ENCODE assay signal across 31 cellular contexts in genomic region chr13:97282705-97283104, GRCh38.
DNase-seq lines count a peak whose midpoint lies in the region; ATAC-seq and TF ChIP-seq lines count a peak whose summit lies in the region.
"Had no signal": no experiment of that assay in that cellular context is flagged by ENCODE, and none has a peak within 500 bp of the region (broad histone marks: within the 10 kb centered on the region; RNA-seq: fewer than 3 reads in every experiment).

No MANE protein-coding gene starts in this region.

- peaks cover 57% of the 10 kb centered on the region for H3K4me1 Mint-ChIP-seq in MCF 10A (ENCODE audit: insufficient read depth, unreplicated experiment)
- peaks cover 38 to 63% (median 52%) of the 10 kb centered on the region in 4 donors for H3K4me1 Mint-ChIP-seq in CD4-positive, alpha-beta memory T cell
- H3K4me1 Mint-ChIP-seq: endodermal cell had no signal

- H4K20me1 ChIP-seq in BLaER1, result peaks cover 89% of the 10 kb centered on the region

- H3K4me1 ChIP-seq in BLaER1 (peaks cover 10% of the 10 kb centered on the region), muscle layer of colon (ENCODE audit: insufficient read depth, low read length) (peaks cover 72% of the 10 kb centered on the region)
- peaks cover 13% of the 10 kb centered on the region for H3K4me1 ChIP-seq in CD4-positive, alpha-beta memory T cell (ENCODE audit: insufficient read depth, low read length)

- H3K27ac ChIP-seq in BLaER1 (no peak overlapping the region), muscle layer of colon (ENCODE audit: low read depth, low read length) (peak overlapping the region; percentile 49)
- H3K27ac ChIP-seq in CD4-positive, alpha-beta memory T cell (ENCODE audit: low read depth, low read length), result no peak overlapping the region
- H3K27ac ChIP-seq: left lung, Peyer's patch, SJCRH30 had no signal

- no peak overlapping the region for H3K4me3 Mint-ChIP-seq in MCF 10A (ENCODE audit: unreplicated experiment)
- no peak overlapping the region for H3K4me3 Mint-ChIP-seq in CD4-positive, alpha-beta memory T cell
- H3K4me3 Mint-ChIP-seq: activated CD4-positive, alpha-beta memory T cell treated with anti-CD3 and anti-CD28 coated beads, Interleukin-2, amount 10 ng/mL, durations not matched to agents 7 days and 5 days; activated naive CD4-positive, alpha-beta T cell treated with anti-CD3 and anti-CD28 coated beads, Interleukin-2, amount 50 U/mL, for 24 hours; endodermal cell; immature natural killer cell; mesothelial cell of epicardium; stimulated activated naive CD8-positive, alpha-beta T cell treated with anti-CD3 and anti-CD28 coated beads, Interleukin-15, Interleukin-2, amounts not matched to agents 100 ng/mL and 50 ng/mL, for 24 hours; T-helper 1 cell treated with Interleukin-12 subunit alpha and Interleukin-12 subunit beta and Interleukin-4 antibody, amounts not matched to agents 30 μg/mL and 1 μg/mL, for 36 hours had no signal

- H3K27me3 ChIP-seq in BLaER1 (no peaks in the 10 kb centered on the region), muscle layer of colon (ENCODE audit: control insufficient read depth in 1 of 2, insufficient read depth in 2 of 2, low read length in 2 of 2) (no peaks in the 10 kb centered on the region)
- no peaks in the 10 kb centered on the region for H3K27me3 ChIP-seq in CD4-positive, alpha-beta memory T cell (ENCODE audit: insufficient read depth, low read length)
- H3K27me3 ChIP-seq: left lung, Peyer's patch, SJCRH30, tibial artery had no signal

- no peaks in the 10 kb centered on the region for H3K9me3 ChIP-seq in BLaER1
- no peaks in the 10 kb centered on the region for H3K9me3 ChIP-seq in muscle layer of colon (ENCODE audit: low read length)
- no peaks in the 10 kb centered on the region for H3K9me3 ChIP-seq in CD4-positive, alpha-beta memory T cell (ENCODE audit: control insufficient read depth in 1 of 2, low read length in 2 of 2)
- H3K9me3 ChIP-seq: A549, left lung, Peyer's patch, tibial artery had no signal

- H3K9me3 Mint-ChIP-seq in MCF 10A (ENCODE audit: unreplicated experiment), result no peaks in the 10 kb centered on the region
- H3K9me3 Mint-ChIP-seq in CD4-positive, alpha-beta memory T cell, result no peaks in the 10 kb centered on the region
- H3K9me3 Mint-ChIP-seq: activated CD4-positive, alpha-beta memory T cell treated with anti-CD3 and anti-CD28 coated beads, Interleukin-2, amount 10 ng/mL, durations not matched to agents 7 days and 5 days; activated naive CD4-positive, alpha-beta T cell treated with anti-CD3 and anti-CD28 coated beads, Interleukin-2, amount 50 U/mL, for 24 hours; activated T-helper 2 cell treated with anti-CD3 and anti-CD28 coated beads, Interferon-gamma antibody, Interleukin-2, Interleukin-4, amounts not matched to agents 10 μg/mL and 5 μg/mL and 100 μg/mL, durations not matched to agents 14 hours and 24 hours and 36 hours; endodermal cell; immature natural killer cell; mesothelial cell of epicardium; naive thymus-derived CD8-positive, alpha-beta T cell; stimulated activated naive CD8-positive, alpha-beta T cell treated with anti-CD3 and anti-CD28 coated beads, Interleukin-15, Interleukin-2, amounts not matched to agents 100 ng/mL and 50 ng/mL, for 24 hours; T-helper 1 cell treated with Interleukin-12 subunit alpha and Interleukin-12 subunit beta and Interleukin-4 antibody, amounts not matched to agents 30 μg/mL and 1 μg/mL, for 36 hours had no signal

- intact Hi-C loops in MCF 10A (cut with micrococcal nuclease), result no loop called here
- intact Hi-C loops in CD4-positive, alpha-beta memory T cell (cut with micrococcal nuclease), result no loop called here

- TF ChIP-seq CTCF in MCF 10A (IDR thresholded peaks at IDR 0.05; ENCODE audit: unreplicated experiment), result no peak

- CTCF ChIA-PET in MCF 10A (lab: Yijun Ruan, JAX), result interaction anchor here (0.6 to 3.7 kb wide), 2 partner anchors 27 to 1191 kb away, joined by 4 to 17 read pairs; no protein-coding TSS in a partner anchor
- CTCF ChIA-PET in CD4-positive, alpha-beta memory T cell (lab: Charles Lee; ENCODE audit: partially characterized antibody), result no interaction called here

- no peaks in the 10 kb centered on the region for H3K27me3 Mint-ChIP-seq in MCF 10A (ENCODE audit: insufficient read depth, unreplicated experiment)
- H3K27me3 Mint-ChIP-seq in CD4-positive, alpha-beta memory T cell, result no peaks in the 10 kb centered on the region
- H3K27me3 Mint-ChIP-seq: activated CD4-positive, alpha-beta memory T cell treated with anti-CD3 and anti-CD28 coated beads, Interleukin-2, amount 10 ng/mL, durations not matched to agents 7 days and 5 days; activated naive CD4-positive, alpha-beta T cell treated with anti-CD3 and anti-CD28 coated beads, Interleukin-2, amount 50 U/mL, for 24 hours; naive thymus-derived CD8-positive, alpha-beta T cell; stimulated activated naive CD8-positive, alpha-beta T cell treated with anti-CD3 and anti-CD28 coated beads, Interleukin-15, Interleukin-2, amounts not matched to agents 100 ng/mL and 50 ng/mL, for 24 hours had no signal

- BruUV-seq in MCF 10A (replicated peaks; lab: Mats Ljungman, UMichigan), result no TSS peak

- POLR2A ChIA-PET in MCF 10A (lab: Yijun Ruan, JAX), result interaction anchor here (0.6 to 8.9 kb wide), 6 partner anchors 14 to 157 kb away, joined by 3 to 268 read pairs (median 11); partner anchors contain the start of gene MBNL2
- POLR2A ChIA-PET in CD4-positive, alpha-beta memory T cell (lab: Charles Lee; ENCODE audit: partially characterized antibody), result no interaction called here

- peaks cover 6% of the 10 kb centered on the region for H3K36me3 Mint-ChIP-seq in MCF 10A (ENCODE audit: insufficient read depth, unreplicated experiment)
- peaks cover 13 to 27% of the 10 kb centered on the region in 2 donors for H3K36me3 Mint-ChIP-seq in CD4-positive, alpha-beta memory T cell

- 0 out of 2 replicates have a peak overlapping the region, but pooled peaks have one; percentile 12 for H3K4me2 ChIP-seq in BLaER1
- H3K4me2 ChIP-seq: A549 had no signal

- H3K27ac Mint-ChIP-seq in MCF 10A (ENCODE audit: low read depth, unreplicated experiment), result peak overlapping the region; percentile 35
- H3K27ac Mint-ChIP-seq in CD4-positive, alpha-beta memory T cell, result peak overlapping the region in 3 of 7 donors; percentile 22 to 60 (median 38)
- H3K27ac Mint-ChIP-seq: activated CD4-positive, alpha-beta memory T cell treated with anti-CD3 and anti-CD28 coated beads, Interleukin-2, amount 10 ng/mL, durations not matched to agents 7 days and 5 days; activated naive CD4-positive, alpha-beta T cell treated with anti-CD3 and anti-CD28 coated beads, Interleukin-2, amount 50 U/mL, for 24 hours; activated T-helper 2 cell treated with anti-CD3 and anti-CD28 coated beads, Interferon-gamma antibody, Interleukin-2, Interleukin-4, amounts not matched to agents 10 μg/mL and 5 μg/mL and 100 μg/mL, durations not matched to agents 14 hours and 24 hours and 36 hours; endodermal cell; mesothelial cell of epicardium; stimulated activated naive CD8-positive, alpha-beta T cell treated with anti-CD3 and anti-CD28 coated beads, Interleukin-15, Interleukin-2, amounts not matched to agents 100 ng/mL and 50 ng/mL, for 24 hours; T-helper 1 cell treated with Interleukin-12 subunit alpha and Interleukin-12 subunit beta and Interleukin-4 antibody, amounts not matched to agents 30 μg/mL and 1 μg/mL, for 36 hours had no signal

- H3K4me3 ChIP-seq in BLaER1 (no peak overlapping the region), muscle layer of colon (ENCODE audit: low read depth in 1 of 2, low read length in 2 of 2) (no peak overlapping the region)
- H3K4me3 ChIP-seq in CD4-positive, alpha-beta memory T cell (ENCODE audit: low read length in 2 of 2), result no peak overlapping the region
- H3K4me3 ChIP-seq: A549, left lung, Peyer's patch, SJCRH30, skin epidermis, tibial artery had no signal

- DNase-seq in HT1080 (ENCODE audit: low read depth) (peak; percentile 74), MCF 10A (ENCODE audit: unreplicated experiment) (no peak), GF-D8 (lab: John Stamatoyannopoulos, UW) (no peak), NCI-H128 (lab: John Stamatoyannopoulos, UW; ENCODE audit: unreplicated experiment) (no peak)
- DNase-seq in CD4-positive, alpha-beta memory T cell, result no peak
- DNase-seq: activated CD4-positive, alpha-beta memory T cell treated with anti-CD3 and anti-CD28 coated beads, Interleukin-2, amount 10 ng/mL, durations not matched to agents 7 days and 5 days; activated CD4-positive, alpha-beta T cell treated with anti-CD3 and anti-CD28 coated beads for 1 hour; activated CD8-positive, alpha-beta memory T cell treated with anti-CD3 and anti-CD28 coated beads, Interleukin-2, amount 50 U/mL, for 48 hours; endodermal cell; hippocampal formation; immature natural killer cell; Kasumi-1; left lung; naive thymus-derived CD8-positive, alpha-beta T cell; NCI-H1694; NCI-H2227 treated with DMSO at 0.1 percent for 48 hours; NCI-H69; Peyer's patch; SJCRH30; tibial artery had no signal

- H3K36me3 ChIP-seq in BLaER1 (0 out of 2 replicates have a peak, but pooled peaks cover 11% of the 10 kb centered on the region), muscle layer of colon (ENCODE audit: insufficient read depth, low read length) (no peaks in the 10 kb centered on the region)
- no peaks in the 10 kb centered on the region for H3K36me3 ChIP-seq in CD4-positive, alpha-beta memory T cell (ENCODE audit: insufficient read depth, low read length)
- H3K36me3 ChIP-seq: left lung, Peyer's patch, tibial artery had no signal

- no peak overlapping the region for H3K9ac ChIP-seq in BLaER1
- H3K9ac ChIP-seq in muscle layer of colon (ENCODE audit: low read length), result no peak overlapping the region

- ATAC-seq in GM19455 (IDR thresholded peaks at IDR 0.05; ENCODE audit: unreplicated experiment), result no peak
- ATAC-seq: A549; HepG2; left lung; naive thymus-derived CD8-positive, alpha-beta T cell had no signal
